In the genomic region with DNA sequence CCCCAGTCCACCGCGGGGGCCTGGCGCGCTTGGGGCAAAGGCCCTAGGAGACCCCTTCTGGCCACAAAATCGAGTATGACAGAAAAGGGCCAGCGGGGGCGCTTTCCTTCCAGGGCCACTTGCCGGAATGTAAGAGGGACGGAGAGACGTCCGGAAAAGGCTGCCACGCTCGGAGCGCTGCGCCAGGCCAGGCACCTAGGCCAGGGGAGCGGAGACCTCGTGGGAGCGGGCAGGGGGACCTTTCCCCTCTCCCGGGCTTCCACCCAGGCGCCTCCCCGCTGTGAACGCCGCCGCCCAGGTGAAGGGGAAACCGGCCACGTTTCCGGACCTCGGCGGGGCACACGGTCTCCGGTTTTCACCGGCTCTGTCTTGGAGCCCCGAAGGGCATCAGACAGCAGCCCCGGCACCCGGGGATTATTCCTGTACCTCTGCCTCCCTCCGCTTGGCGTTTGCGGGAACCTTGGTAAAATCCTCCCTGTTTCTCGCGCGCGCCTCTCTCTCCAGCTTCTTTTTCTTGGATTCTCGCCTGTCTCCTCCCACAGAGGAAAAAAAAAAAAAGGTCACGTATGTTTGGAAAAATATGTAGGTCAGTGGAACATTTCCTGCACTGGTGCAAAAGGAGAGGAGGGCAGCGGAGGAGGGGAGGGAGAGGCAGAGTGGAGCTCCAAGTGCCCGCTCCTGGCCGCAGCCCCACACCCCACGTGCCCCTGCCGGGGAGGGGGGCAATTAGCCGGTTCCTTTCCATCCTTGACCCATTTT, we compare ENCODE assay signal across 1 cellular context.
A peak's percentile ranks its signal among the peaks of the same experiment; 100 is the strongest.
TF ChIP-seq lines count a peak whose summit lies in the region.

No MANE protein-coding gene starts in this region.

TF ChIP-seq in HepG2, 621 proteins besides CTCF, POLR2A, EP300 and RAD21 (continued from another document and continues in another):
- TF ChIP-seq HMGXB4 (CRISPR knock-in tag; IDR thresholded peaks at IDR 0.05; ENCODE audit: borderline replicate concordance in 1 of 2, low read depth in 1 of 2) (peak; percentile 93 to 96), CBX1 (IDR thresholded peaks at IDR 0.05; ENCODE audit: low read depth) (no peak), ZNF784 (CRISPR knock-in tag; IDR thresholded peaks at IDR 0.05; ENCODE audit: borderline replicate concordance) (peak; percentile 42; the same call in 1 of the 2 replicates), HNF4A (CRISPR knock-in tag; IDR thresholded peaks at IDR 0.05) (0 out of 2 replicates have a peak, but pooled peaks have one; percentile 28), ZNF276 (CRISPR knock-in tag; IDR thresholded peaks at IDR 0.05; ENCODE audit: low read depth) (peak; percentile 89), ZNF513 (CRISPR knock-in tag; conservative IDR thresholded peaks at IDR 0.05) (no peak), RFX3 (CRISPR knock-in tag; IDR thresholded peaks at IDR 0.05) (0 out of 2 replicates have a peak, but pooled peaks have one; percentile 10), CREB1 (IDR thresholded peaks at IDR 0.05) (no peak), CREB1 (CRISPR knock-in tag; IDR thresholded peaks at IDR 0.05) (no peak), ZMAT3 (CRISPR knock-in tag; conservative IDR thresholded peaks at IDR 0.05) (peak; percentile 47; the same call in 1 of the 2 replicates), EZH2 (conservative IDR thresholded peaks at IDR 0.05; ENCODE audit: low read depth, low read length) (no peak), KDM2A (CRISPR knock-in tag; IDR thresholded peaks at IDR 0.05; ENCODE audit: borderline replicate concordance, low read depth) (peak; percentile 91), ZNF296 (CRISPR knock-in tag; conservative IDR thresholded peaks at IDR 0.05) (no peak; the same call in 1 of the 2 replicates), ARNT2 (CRISPR knock-in tag; IDR thresholded peaks at IDR 0.05; ENCODE audit: low read depth) (peak; percentile 49; the same call in 1 of the 2 replicates), MXD3 (CRISPR knock-in tag; IDR thresholded peaks at IDR 0.05) (peak; percentile 65), RARA (CRISPR knock-in tag; IDR thresholded peaks at IDR 0.05) (peak; percentile 81), RFX5 (IDR thresholded peaks at IDR 0.05; ENCODE audit: low read depth, low read length) (no peak), ZSCAN9 (CRISPR knock-in tag; IDR thresholded peaks at IDR 0.05; ENCODE audit: borderline replicate concordance) (no peak), SMAD9 (CRISPR knock-in tag; IDR thresholded peaks at IDR 0.05) (peak; percentile 89), REST (IDR thresholded peaks at IDR 0.05; ENCODE audit: borderline replicate concordance in 1 of 2, low read depth in 1 of 2, low read length in 2 of 2) (no peak; a peak in 1 of 4 replicates), KAT2B (IDR thresholded peaks at IDR 0.05; ENCODE audit: borderline replicate concordance, low read depth, low read length) (no peak), NBN (conservative IDR thresholded peaks at IDR 0.05) (no peak), NFATC3 (CRISPR knock-in tag; IDR thresholded peaks at IDR 0.05) (no peak), ZNF773 (CRISPR knock-in tag; IDR thresholded peaks at IDR 0.05; ENCODE audit: borderline replicate concordance) (peak; percentile 94; the same call in 1 of the 2 replicates), RCOR2 (CRISPR knock-in tag; IDR thresholded peaks at IDR 0.05) (no peak), ZNF577 (CRISPR knock-in tag; IDR thresholded peaks at IDR 0.05; ENCODE audit: borderline replicate concordance, low read depth) (no peak), ZNF839 (CRISPR knock-in tag; IDR thresholded peaks at IDR 0.05; ENCODE audit: borderline replicate concordance) (0 out of 2 replicates have a peak, but pooled peaks have one; percentile 45), NR3C1 (CRISPR knock-in tag; IDR thresholded peaks at IDR 0.05) (no peak), SETDB1 (CRISPR knock-in tag; IDR thresholded peaks at IDR 0.05; ENCODE audit: borderline replicate concordance) (no peak), ZNF569 (CRISPR knock-in tag; IDR thresholded peaks at IDR 0.05; ENCODE audit: borderline replicate concordance) (no peak), FOXA3 (CRISPR knock-in tag; IDR thresholded peaks at IDR 0.05) (peak; percentile 51; the same call in 1 of the 2 replicates), KDM6A (CRISPR knock-in tag; IDR thresholded peaks at IDR 0.05; ENCODE audit: low read depth) (no peak), ZNF747 (CRISPR knock-in tag; IDR thresholded peaks at IDR 0.05; ENCODE audit: borderline replicate concordance) (no peak), MEIS2 (CRISPR knock-in tag; IDR thresholded peaks at IDR 0.05) (peak; percentile 7; the same call in 1 of the 2 replicates), SP1 (IDR thresholded peaks at IDR 0.05) (no peak), SP1 (CRISPR knock-in tag; IDR thresholded peaks at IDR 0.05) (no peak)
- TF ChIP-seq, protein P1, sequence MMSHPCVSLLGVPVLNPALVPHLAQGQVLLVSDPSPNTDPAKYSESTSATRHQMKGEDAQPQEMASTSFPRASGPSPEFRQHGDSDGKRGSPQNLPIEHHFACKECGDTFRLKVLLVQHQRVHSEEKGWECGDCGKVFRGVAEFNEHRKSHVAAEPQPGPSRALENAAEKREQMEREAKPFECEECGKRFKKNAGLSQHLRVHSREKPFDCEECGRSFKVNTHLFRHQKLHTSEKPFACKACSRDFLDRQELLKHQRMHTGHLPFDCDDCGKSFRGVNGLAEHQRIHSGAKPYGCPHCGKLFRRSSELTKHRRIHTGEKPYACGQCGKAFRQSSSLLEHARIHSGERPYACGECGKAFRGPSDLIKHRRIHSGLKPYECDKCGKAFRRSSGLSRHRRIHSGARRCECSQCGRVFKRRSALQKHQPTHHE (CRISPR knock-in tag; IDR thresholded peaks at IDR 0.05; ENCODE audit: borderline replicate concordance), result peak; percentile 64; the same call in 1 of the 2 replicates
- TF ChIP-seq, protein P2, sequence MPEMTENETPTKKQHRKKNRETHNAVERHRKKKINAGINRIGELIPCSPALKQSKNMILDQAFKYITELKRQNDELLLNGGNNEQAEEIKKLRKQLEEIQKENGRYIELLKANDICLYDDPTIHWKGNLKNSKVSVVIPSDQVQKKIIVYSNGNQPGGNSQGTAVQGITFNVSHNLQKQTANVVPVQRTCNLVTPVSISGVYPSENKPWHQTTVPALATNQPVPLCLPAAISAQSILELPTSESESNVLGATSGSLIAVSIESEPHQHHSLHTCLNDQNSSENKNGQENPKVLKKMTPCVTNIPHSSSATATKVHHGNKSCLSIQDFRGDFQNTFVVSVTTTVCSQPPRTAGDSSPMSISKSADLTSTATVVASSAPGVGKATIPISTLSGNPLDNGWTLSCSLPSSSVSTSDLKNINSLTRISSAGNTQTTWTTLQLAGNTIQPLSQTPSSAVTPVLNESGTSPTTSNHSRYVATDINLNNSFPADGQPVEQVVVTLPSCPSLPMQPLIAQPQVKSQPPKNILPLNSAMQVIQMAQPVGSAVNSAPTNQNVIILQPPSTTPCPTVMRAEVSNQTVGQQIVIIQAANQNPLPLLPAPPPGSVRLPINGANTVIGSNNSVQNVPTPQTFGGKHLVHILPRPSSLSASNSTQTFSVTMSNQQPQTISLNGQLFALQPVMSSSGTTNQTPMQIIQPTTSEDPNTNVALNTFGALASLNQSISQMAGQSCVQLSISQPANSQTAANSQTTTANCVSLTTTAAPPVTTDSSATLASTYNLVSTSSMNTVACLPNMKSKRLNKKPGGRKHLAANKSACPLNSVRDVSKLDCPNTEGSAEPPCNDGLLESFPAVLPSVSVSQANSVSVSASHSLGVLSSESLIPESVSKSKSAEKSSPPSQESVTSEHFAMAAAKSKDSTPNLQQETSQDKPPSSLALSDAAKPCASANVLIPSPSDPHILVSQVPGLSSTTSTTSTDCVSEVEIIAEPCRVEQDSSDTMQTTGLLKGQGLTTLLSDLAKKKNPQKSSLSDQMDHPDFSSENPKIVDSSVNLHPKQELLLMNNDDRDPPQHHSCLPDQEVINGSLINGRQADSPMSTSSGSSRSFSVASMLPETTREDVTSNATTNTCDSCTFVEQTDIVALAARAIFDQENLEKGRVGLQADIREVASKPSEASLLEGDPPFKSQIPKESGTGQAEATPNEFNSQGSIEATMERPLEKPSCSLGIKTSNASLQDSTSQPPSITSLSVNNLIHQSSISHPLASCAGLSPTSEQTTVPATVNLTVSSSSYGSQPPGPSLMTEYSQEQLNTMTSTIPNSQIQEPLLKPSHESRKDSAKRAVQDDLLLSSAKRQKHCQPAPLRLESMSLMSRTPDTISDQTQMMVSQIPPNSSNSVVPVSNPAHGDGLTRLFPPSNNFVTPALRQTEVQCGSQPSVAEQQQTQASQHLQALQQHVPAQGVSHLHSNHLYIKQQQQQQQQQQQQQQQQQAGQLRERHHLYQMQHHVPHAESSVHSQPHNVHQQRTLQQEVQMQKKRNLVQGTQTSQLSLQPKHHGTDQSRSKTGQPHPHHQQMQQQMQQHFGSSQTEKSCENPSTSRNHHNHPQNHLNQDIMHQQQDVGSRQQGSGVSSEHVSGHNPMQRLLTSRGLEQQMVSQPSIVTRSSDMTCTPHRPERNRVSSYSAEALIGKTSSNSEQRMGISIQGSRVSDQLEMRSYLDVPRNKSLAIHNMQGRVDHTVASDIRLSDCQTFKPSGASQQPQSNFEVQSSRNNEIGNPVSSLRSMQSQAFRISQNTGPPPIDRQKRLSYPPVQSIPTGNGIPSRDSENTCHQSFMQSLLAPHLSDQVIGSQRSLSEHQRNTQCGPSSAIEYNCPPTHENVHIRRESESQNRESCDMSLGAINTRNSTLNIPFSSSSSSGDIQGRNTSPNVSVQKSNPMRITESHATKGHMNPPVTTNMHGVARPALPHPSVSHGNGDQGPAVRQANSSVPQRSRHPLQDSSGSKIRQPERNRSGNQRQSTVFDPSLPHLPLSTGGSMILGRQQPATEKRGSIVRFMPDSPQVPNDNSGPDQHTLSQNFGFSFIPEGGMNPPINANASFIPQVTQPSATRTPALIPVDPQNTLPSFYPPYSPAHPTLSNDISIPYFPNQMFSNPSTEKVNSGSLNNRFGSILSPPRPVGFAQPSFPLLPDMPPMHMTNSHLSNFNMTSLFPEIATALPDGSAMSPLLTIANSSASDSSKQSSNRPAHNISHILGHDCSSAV (CRISPR knock-in tag; IDR thresholded peaks at IDR 0.05; ENCODE audit: borderline replicate concordance), result no peak
